Comparison of ENCODE assay signal across 14 cellular contexts in genomic region chr9:126521976-126522590, GRCh38.
"Had no signal": no experiment of that assay in that cellular context is flagged by ENCODE, and none has a peak within 500 bp of the region (broad histone marks: within the 10 kb centered on the region; RNA-seq: fewer than 3 reads in every experiment).

No MANE protein-coding gene starts in this region.

- H3K27ac ChIP-seq: cardiac muscle cell, colonic mucosa, hepatocyte, ovary, tibial artery, VCaP had no signal

- H3K4me3 ChIP-seq: cardiac muscle cell, colonic mucosa, hepatocyte, ovary, skin epidermis, tibial artery had no signal

- H3K9me3 Mint-ChIP-seq: activated CD4-positive, alpha-beta memory T cell treated with anti-CD3 and anti-CD28 coated beads, Interleukin-2, amount 10 ng/mL, durations not matched to agents 7 days and 5 days; activated T-helper 1 cell treated with anti-CD3 and anti-CD28 coated beads, Interleukin-12 subunit alpha, Interleukin-12 subunit beta, Interleukin-2, Interleukin-4 antibody, amounts not matched to agents 30 ng/mL and 10 ng/mL and 1 ng/mL, durations not matched to agents 14 hours and 24 hours and 36 hours; naive thymus-derived CD8-positive, alpha-beta T cell had no signal

- H3K4me1 ChIP-seq: colonic mucosa had no signal

- H2AFZ ChIP-seq: hepatocyte had no signal

- H3K9me3 ChIP-seq: colonic mucosa, ovary, tibial artery had no signal

- H3K36me3 Mint-ChIP-seq: naive thymus-derived CD8-positive, alpha-beta T cell had no signal

- H3K79me2 ChIP-seq: hepatocyte had no signal

- H3K36me3 ChIP-seq: cardiac muscle cell, colonic mucosa, ovary, tibial artery had no signal

- ATAC-seq: naive thymus-derived CD8-positive, alpha-beta T cell had no signal

- DNase-seq: activated CD4-positive, alpha-beta memory T cell treated with anti-CD3 and anti-CD28 coated beads, Interleukin-2, amount 10 ng/mL, durations not matched to agents 7 days and 5 days; activated CD8-positive, alpha-beta memory T cell treated with anti-CD3 and anti-CD28 coated beads, Interleukin-2, amount 50 U/mL, for 4 hours; activated naive CD4-positive, alpha-beta T cell treated with Interleukin-2 at 50 U/mL for 16 hours; colonic mucosa; effector CD4-positive, alpha-beta T cell; ovary; T1000 had no signal

- H3K4me2 ChIP-seq: hepatocyte had no signal

- H3K27ac Mint-ChIP-seq: activated CD4-positive, alpha-beta memory T cell treated with anti-CD3 and anti-CD28 coated beads, Interleukin-2, amount 10 ng/mL, durations not matched to agents 7 days and 5 days; activated T-helper 1 cell treated with anti-CD3 and anti-CD28 coated beads, Interleukin-12 subunit alpha, Interleukin-12 subunit beta, Interleukin-2, Interleukin-4 antibody, amounts not matched to agents 30 ng/mL and 10 ng/mL and 1 ng/mL, durations not matched to agents 14 hours and 24 hours and 36 hours had no signal

- H3K4me3 Mint-ChIP-seq: activated T-helper 1 cell treated with anti-CD3 and anti-CD28 coated beads, Interleukin-12 subunit alpha, Interleukin-12 subunit beta, Interleukin-2, Interleukin-4 antibody, amounts not matched to agents 30 ng/mL and 10 ng/mL and 1 ng/mL, durations not matched to agents 14 hours and 24 hours and 36 hours; naive thymus-derived CD8-positive, alpha-beta T cell had no signal

- H3K27me3 ChIP-seq: ovary had no signal
